In the genomic region with DNA sequence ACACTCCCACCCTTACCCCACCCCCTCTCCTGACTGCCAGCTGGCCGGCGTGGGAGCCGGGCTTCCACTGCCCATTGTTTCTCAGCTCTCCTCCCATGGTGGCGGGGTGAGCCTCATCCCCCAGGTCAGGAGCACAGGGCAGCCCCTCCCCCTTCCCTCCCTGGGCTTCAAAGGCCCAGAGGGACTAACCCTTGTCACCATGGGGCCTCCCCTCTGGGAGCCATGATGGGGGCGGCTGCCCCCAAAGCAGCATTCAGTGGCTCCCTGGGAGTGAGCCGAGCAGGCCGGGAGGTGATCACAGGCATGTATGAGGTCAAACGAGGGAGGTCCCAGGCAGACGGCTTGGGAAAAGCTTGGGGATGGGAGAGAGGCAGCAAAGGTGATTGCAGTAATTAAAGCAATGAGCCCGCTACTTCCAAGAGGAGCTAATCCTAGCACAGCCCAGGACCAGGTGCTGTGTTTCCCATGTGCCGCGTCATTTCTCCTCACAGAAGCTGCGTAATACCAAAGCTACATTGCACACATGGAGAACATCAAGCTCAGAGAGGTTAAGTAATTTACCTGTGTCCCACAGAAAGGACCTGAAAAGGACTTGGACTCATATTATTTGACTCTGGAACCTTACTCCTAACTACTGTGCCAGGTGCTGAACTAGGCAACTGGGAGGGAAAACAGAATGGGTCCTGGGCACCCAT, we compare ENCODE assay signal across 1 cellular context.
TF ChIP-seq lines count a peak whose summit lies in the region.

No MANE protein-coding gene starts in this region.

TF ChIP-seq in HEK293, 187 proteins besides CTCF, POLR2A, EP300 and RAD21 (continued from another document):
- TF ChIP-seq, protein P1, sequence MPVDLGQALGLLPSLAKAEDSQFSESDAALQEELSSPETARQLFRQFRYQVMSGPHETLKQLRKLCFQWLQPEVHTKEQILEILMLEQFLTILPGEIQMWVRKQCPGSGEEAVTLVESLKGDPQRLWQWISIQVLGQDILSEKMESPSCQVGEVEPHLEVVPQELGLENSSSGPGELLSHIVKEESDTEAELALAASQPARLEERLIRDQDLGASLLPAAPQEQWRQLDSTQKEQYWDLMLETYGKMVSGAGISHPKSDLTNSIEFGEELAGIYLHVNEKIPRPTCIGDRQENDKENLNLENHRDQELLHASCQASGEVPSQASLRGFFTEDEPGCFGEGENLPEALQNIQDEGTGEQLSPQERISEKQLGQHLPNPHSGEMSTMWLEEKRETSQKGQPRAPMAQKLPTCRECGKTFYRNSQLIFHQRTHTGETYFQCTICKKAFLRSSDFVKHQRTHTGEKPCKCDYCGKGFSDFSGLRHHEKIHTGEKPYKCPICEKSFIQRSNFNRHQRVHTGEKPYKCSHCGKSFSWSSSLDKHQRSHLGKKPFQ (tag by site-specific recombination; IDR thresholded peaks at IDR 0.05): no peak
- TF ChIP-seq ZNF521 (tag by site-specific recombination; IDR thresholded peaks at IDR 0.05) (no peak), GLIS1 (tag by site-specific recombination; IDR thresholded peaks at IDR 0.05) (peak; percentile 100), ZNF514 (tag by site-specific recombination; IDR thresholded peaks at IDR 0.05) (no peak), ZNF837 (tag by site-specific recombination; IDR thresholded peaks at IDR 0.05) (no peak), ZNF473 (tag by site-specific recombination; IDR thresholded peaks at IDR 0.05) (no peak), ZNF624 (tag by site-specific recombination; IDR thresholded peaks at IDR 0.05) (no peak), REST (tag by site-specific recombination; IDR thresholded peaks at IDR 0.05) (no peak), ZNF426 (tag by site-specific recombination; IDR thresholded peaks at IDR 0.05) (no peak), ZNF660 (tag by site-specific recombination; IDR thresholded peaks at IDR 0.05) (no peak), EGR2 (tag by site-specific recombination; IDR thresholded peaks at IDR 0.05; ENCODE audit: low read depth) (0 out of 2 replicates have a peak, but pooled peaks have one; percentile 24), ZBTB48 (tag by site-specific recombination; IDR thresholded peaks at IDR 0.05) (no peak), ZIC2 (tag by site-specific recombination; IDR thresholded peaks at IDR 0.05) (peak; percentile 83), ZSCAN16 (tag by site-specific recombination; IDR thresholded peaks at IDR 0.05) (no peak), WT1 (tag by site-specific recombination; IDR thresholded peaks at IDR 0.05) (peak; percentile 40; the same call in 1 of the 2 replicates), RBAK (tag by site-specific recombination; IDR thresholded peaks at IDR 0.05) (no peak), GFI1B (tag by site-specific recombination; IDR thresholded peaks at IDR 0.05) (no peak), ZNF785 (tag by site-specific recombination; IDR thresholded peaks at IDR 0.05) (no peak), ZNF184 (tag by site-specific recombination; IDR thresholded peaks at IDR 0.05) (no peak), BCL11A (tag by site-specific recombination; IDR thresholded peaks at IDR 0.05; ENCODE audit: low read depth) (no peak), ZBTB10 (tag by site-specific recombination; IDR thresholded peaks at IDR 0.05) (0 out of 2 replicates have a peak, but pooled peaks have one; percentile 1)
- TF ChIP-seq, protein P2, sequence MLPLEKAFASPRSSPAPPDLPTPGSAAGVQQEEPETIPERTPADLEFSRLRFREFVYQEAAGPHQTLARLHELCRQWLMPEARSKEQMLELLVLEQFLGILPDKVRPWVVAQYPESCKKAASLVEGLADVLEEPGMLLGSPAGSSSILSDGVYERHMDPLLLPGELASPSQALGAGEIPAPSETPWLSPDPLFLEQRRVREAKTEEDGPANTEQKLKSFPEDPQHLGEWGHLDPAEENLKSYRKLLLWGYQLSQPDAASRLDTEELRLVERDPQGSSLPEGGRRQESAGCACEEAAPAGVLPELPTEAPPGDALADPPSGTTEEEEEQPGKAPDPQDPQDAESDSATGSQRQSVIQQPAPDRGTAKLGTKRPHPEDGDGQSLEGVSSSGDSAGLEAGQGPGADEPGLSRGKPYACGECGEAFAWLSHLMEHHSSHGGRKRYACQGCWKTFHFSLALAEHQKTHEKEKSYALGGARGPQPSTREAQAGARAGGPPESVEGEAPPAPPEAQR (tag by site-specific recombination; IDR thresholded peaks at IDR 0.05): no peak
- TF ChIP-seq, protein P3, sequence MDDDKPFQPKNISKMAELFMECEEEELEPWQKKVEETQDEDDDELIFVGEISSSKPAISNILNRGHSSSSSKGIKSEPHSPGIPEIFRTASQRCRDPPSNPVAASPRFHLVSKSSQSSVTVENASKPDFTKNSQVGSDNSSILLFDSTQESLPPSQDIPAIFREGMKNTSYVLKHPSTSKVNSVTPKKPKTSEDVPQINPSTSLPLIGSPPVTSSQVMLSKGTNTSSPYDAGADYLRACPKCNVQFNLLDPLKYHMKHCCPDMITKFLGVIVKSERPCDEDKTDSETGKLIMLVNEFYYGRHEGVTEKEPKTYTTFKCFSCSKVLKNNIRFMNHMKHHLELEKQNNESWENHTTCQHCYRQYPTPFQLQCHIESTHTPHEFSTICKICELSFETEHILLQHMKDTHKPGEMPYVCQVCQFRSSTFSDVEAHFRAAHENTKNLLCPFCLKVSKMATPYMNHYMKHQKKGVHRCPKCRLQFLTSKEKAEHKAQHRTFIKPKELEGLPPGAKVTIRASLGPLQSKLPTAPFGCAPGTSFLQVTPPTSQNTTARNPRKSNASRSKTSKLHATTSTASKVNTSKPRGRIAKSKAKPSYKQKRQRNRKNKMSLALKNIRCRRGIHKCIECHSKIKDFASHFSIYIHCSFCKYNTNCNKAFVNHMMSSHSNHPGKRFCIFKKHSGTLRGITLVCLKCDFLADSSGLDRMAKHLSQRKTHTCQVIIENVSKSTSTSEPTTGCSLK (tag by site-specific recombination; IDR thresholded peaks at IDR 0.05): no peak
- TF ChIP-seq, protein P4, sequence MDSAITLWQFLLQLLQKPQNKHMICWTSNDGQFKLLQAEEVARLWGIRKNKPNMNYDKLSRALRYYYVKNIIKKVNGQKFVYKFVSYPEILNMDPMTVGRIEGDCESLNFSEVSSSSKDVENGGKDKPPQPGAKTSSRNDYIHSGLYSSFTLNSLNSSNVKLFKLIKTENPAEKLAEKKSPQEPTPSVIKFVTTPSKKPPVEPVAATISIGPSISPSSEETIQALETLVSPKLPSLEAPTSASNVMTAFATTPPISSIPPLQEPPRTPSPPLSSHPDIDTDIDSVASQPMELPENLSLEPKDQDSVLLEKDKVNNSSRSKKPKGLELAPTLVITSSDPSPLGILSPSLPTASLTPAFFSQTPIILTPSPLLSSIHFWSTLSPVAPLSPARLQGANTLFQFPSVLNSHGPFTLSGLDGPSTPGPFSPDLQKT (IDR thresholded peaks at IDR 0.05; ENCODE audit: borderline replicate concordance, low read depth, low read length): no peak
